ENCODE assay signal across 8 cellular contexts in genomic region chr19:1853295-1854031, GRCh38. TPM values are rescaled to one million over a fixed set of nuclear protein-coding genes. Genes with fewer than 3 reads are reported as not detected.
DNase-seq lines count a peak whose midpoint lies in the region; ATAC-seq and TF ChIP-seq lines count a peak whose summit lies in the region.

No MANE protein-coding gene starts in this region.

- H3K27me3 Mint-ChIP-seq in activated CD8-positive, alpha-beta memory T cell treated with anti-CD3 and anti-CD28 coated beads, Interleukin-2, amount 10 ng/mL, durations not matched to agents 7 days and 5 days, result no peaks in the 10 kb centered on the region
- H3K27me3 Mint-ChIP-seq in endodermal cell (ENCODE audit: insufficient read depth), result no peaks in the 10 kb centered on the region

- H3K4me1 Mint-ChIP-seq in activated CD8-positive, alpha-beta memory T cell treated with anti-CD3 and anti-CD28 coated beads, Interleukin-2, amount 10 ng/mL, durations not matched to agents 7 days and 5 days, result peaks cover 53% of the 10 kb centered on the region
- H3K4me1 Mint-ChIP-seq in endodermal cell, result peaks cover 21% of the 10 kb centered on the region

- H3K9me3 ChIP-seq in NT2/D1 (ENCODE audit: insufficient read depth, low read length) (no peaks in the 10 kb centered on the region), endodermal cell (ENCODE audit: control insufficient read depth, low read length) (no peaks in the 10 kb centered on the region)

- H3K27ac ChIP-seq in endodermal cell (ENCODE audit: low read depth, low read length), result no peak overlapping the region

- H3K27me3 ChIP-seq in NT2/D1 (ENCODE audit: insufficient read depth, insufficient read length) (no peaks in the 10 kb centered on the region), endodermal cell (ENCODE audit: control insufficient read depth, insufficient read depth, low read length, poor library complexity, severe bottlenecking) (no peaks in the 10 kb centered on the region)

- CTCF ChIA-PET in activated CD8-positive, alpha-beta memory T cell treated with anti-CD3 and anti-CD28 coated beads, Interleukin-2, amount 10 ng/mL, durations not matched to agents 7 days and 5 days (lab: Charles Lee), result interaction anchor here (0.7 to 4.8 kb wide), 7 partner anchors 12 to 191 kb away, joined by 3 to 25 read pairs (median 3); no protein-coding TSS in a partner anchor

- no peaks in the 10 kb centered on the region for H3K9me3 Mint-ChIP-seq in activated CD8-positive, alpha-beta memory T cell treated with anti-CD3 and anti-CD28 coated beads, Interleukin-2, amount 10 ng/mL, durations not matched to agents 7 days and 5 days (ENCODE audit: low read depth)
- H3K9me3 Mint-ChIP-seq in endodermal cell, result no peaks in the 10 kb centered on the region

- H3K4me3 Mint-ChIP-seq in activated CD8-positive, alpha-beta memory T cell treated with anti-CD3 and anti-CD28 coated beads, Interleukin-2, amount 10 ng/mL, durations not matched to agents 7 days and 5 days, result peak overlapping the region; percentile 17
- H3K4me3 Mint-ChIP-seq in endodermal cell, result peak overlapping the region; percentile 32

- no peak overlapping the region for H3K4me3 ChIP-seq in NT2/D1 (ENCODE audit: insufficient read length, low read depth)
- H3K4me3 ChIP-seq in endodermal cell (ENCODE audit: low read length), result no peak overlapping the region

- H3K9ac ChIP-seq in NT2/D1 (ENCODE audit: insufficient read length, low read depth) (peak overlapping the region; percentile 81), endodermal cell (ENCODE audit: extremely low read depth, low read length, poor library complexity, severe bottlenecking) (no peak overlapping the region)

- peak; percentile 38 for ATAC-seq in activated CD8-positive, alpha-beta memory T cell treated with anti-CD3 and anti-CD28 coated beads, Interleukin-2, amount 10 ng/mL, durations not matched to agents 7 days and 5 days
- ATAC-seq in HG03342 (IDR thresholded peaks at IDR 0.05; ENCODE audit: unreplicated experiment), result no peak

- no peaks in the 10 kb centered on the region for H3K36me3 Mint-ChIP-seq in activated CD8-positive, alpha-beta memory T cell treated with anti-CD3 and anti-CD28 coated beads, Interleukin-2, amount 10 ng/mL, durations not matched to agents 7 days and 5 days
- H3K36me3 Mint-ChIP-seq in endodermal cell (ENCODE audit: low read depth), result peaks cover 8% of the 10 kb centered on the region

- H3K27ac Mint-ChIP-seq in activated CD8-positive, alpha-beta memory T cell treated with anti-CD3 and anti-CD28 coated beads, Interleukin-2, amount 10 ng/mL, durations not matched to agents 7 days and 5 days, result peak overlapping the region; percentile 92
- H3K27ac Mint-ChIP-seq in endodermal cell, result peak overlapping the region; percentile 91

- H3K4me1 ChIP-seq in NT2/D1 (ENCODE audit: insufficient read depth, insufficient read length), result peaks cover 36% of the 10 kb centered on the region
- peaks cover 16% of the 10 kb centered on the region for H3K4me1 ChIP-seq in endodermal cell (ENCODE audit: control insufficient read depth, insufficient read depth, low read length)

- 40 to 62% methylated on average over 10 to 23 of the region's 27 CpGs for WGBS in endodermal cell (ENCODE audit: insufficient coverage in 1 of 2, insufficient read length in 1 of 2), 2 experiments

- H3K36me3 ChIP-seq in NT2/D1 (ENCODE audit: insufficient read depth, insufficient read length, low read length) (peaks cover 19% of the 10 kb centered on the region), endodermal cell (ENCODE audit: control insufficient read depth, insufficient read depth, low read length) (peaks cover 4% of the 10 kb centered on the region)

- peak; percentile 64 to 75 for DNase-seq in AML-193 (lab: John Stamatoyannopoulos, UW)
- peak; percentile 79 for DNase-seq in H4 (ENCODE audit: low spot score)
- DNase-seq in NT2/D1 (ENCODE audit: low read depth, low spot score), result no peak
- DNase-seq in activated CD8-positive, alpha-beta memory T cell treated with anti-CD3 and anti-CD28 coated beads, Interleukin-2, amount 10 ng/mL, durations not matched to agents 7 days and 5 days, result peak; percentile 93
- peak; percentile 96 for DNase-seq in endodermal cell
- peak; percentile 67 for DNase-seq in myocyte (ENCODE audit: low read depth)
- peak; percentile 50 to 78 (median 68) for DNase-seq in stimulated activated naive CD4-positive, alpha-beta T cell (lab: John Stamatoyannopoulos, UW)

- TF ChIP-seq CTCF in endodermal cell (conservative IDR thresholded peaks at IDR 0.05), result peak; percentile 93

RNA-seq across cellular contexts. Expression of gene REXO1, which starts 5.2 kb away (rescaled TPM):
- 2.3 and 4.2 TPM in 2 replicates for total RNA-seq in H4 (2014; rRNA removed; shearing (Covaris generic))
- 10 to 100 TPM; 58.4 to 68.4 TPM for total RNA-seq in activated CD8-positive, alpha-beta memory T cell treated with anti-CD3 and anti-CD28 coated beads, Interleukin-2, amount 10 ng/mL, durations not matched to agents 7 days and 5 days
- total RNA-seq in endodermal cell (10 to 100 TPM; 51.6 to 56.4 TPM), myocyte (9.0 and 9.4 TPM in 2 replicates)
- 26.5 TPM for polyA plus RNA-seq in endodermal cell (2013, experiment 1 of 2)
- 26.7 TPM for polyA plus RNA-seq in endodermal cell (2013, experiment 2 of 2)
- 18.7 TPM for polyA plus RNA-seq in myocyte (2012)

RNA-seq across cellular contexts. Expression of gene KLF16, which starts 9.9 kb away (rescaled TPM):
- 1.8 and 4.6 TPM in 2 replicates for total RNA-seq in H4 (2014; rRNA removed; shearing (Covaris generic))
- total RNA-seq in activated CD8-positive, alpha-beta memory T cell treated with anti-CD3 and anti-CD28 coated beads, Interleukin-2, amount 10 ng/mL, durations not matched to agents 7 days and 5 days, result 10 to 100 TPM; 22.6 to 28.1 TPM
- total RNA-seq in endodermal cell (10 to 100 TPM; 39.0 to 42.9 TPM), myocyte (8.6 and 9.7 TPM in 2 replicates)
- 19.2 TPM for polyA plus RNA-seq in endodermal cell (2013, experiment 1 of 2)
- polyA plus RNA-seq in endodermal cell (2013, experiment 2 of 2), result 17.1 TPM
- polyA plus RNA-seq in myocyte (2012), result 24.3 TPM

RNA-seq across cellular contexts. Expression of gene ABHD17A, which starts 31.8 kb away (rescaled TPM):
- total RNA-seq in H4 (2014; rRNA removed; shearing (Covaris generic)), result 20.2 and 40.6 TPM in 2 replicates
- 100 to 1,000 TPM; 156 to 189 TPM for total RNA-seq in activated CD8-positive, alpha-beta memory T cell treated with anti-CD3 and anti-CD28 coated beads, Interleukin-2, amount 10 ng/mL, durations not matched to agents 7 days and 5 days
- total RNA-seq in endodermal cell, result 10 to 100 TPM; 50.6 to 52.9 TPM
- polyA plus RNA-seq in endodermal cell (2013, experiment 1 of 2), result 45.1 TPM
- polyA plus RNA-seq in endodermal cell (2013, experiment 2 of 2), result 45.7 TPM
- 106 and 111 TPM in 2 replicates for total RNA-seq in myocyte
- 59.7 TPM for polyA plus RNA-seq in myocyte (2012)

RNA-seq across cellular contexts. Expression of gene ATP8B3, which starts 41.4 kb away (rescaled TPM):
- 3.6 and 7.8 TPM in 2 replicates for total RNA-seq in H4 (2014; rRNA removed; shearing (Covaris generic))
- total RNA-seq in activated CD8-positive, alpha-beta memory T cell treated with anti-CD3 and anti-CD28 coated beads, Interleukin-2, amount 10 ng/mL, durations not matched to agents 7 days and 5 days, result 10 to 100 TPM in 1 of 2 experiments, 1 to 10 TPM in 1; 7.3 to 21.8 TPM
- total RNA-seq in endodermal cell (1 to 10 TPM; 2.3 to 3.4 TPM), myocyte (0.48 and 1.1 TPM in 2 replicates)
- 3.7 TPM for polyA plus RNA-seq in endodermal cell (2013, experiment 1 of 2)
- 3.3 TPM for polyA plus RNA-seq in endodermal cell (2013, experiment 2 of 2)
- polyA plus RNA-seq in myocyte (2012), result 2.0 TPM

RNA-seq across cellular contexts. Expression of gene ADAT3, which starts 51.7 kb away (rescaled TPM):
- 0.93 and 1.0 TPM in 2 replicates for total RNA-seq in H4 (2014; rRNA removed; shearing (Covaris generic))
- total RNA-seq in activated CD8-positive, alpha-beta memory T cell treated with anti-CD3 and anti-CD28 coated beads, Interleukin-2, amount 10 ng/mL, durations not matched to agents 7 days and 5 days, result 10 to 100 TPM in 1 of 2 experiments, 1 to 10 TPM in 1; 9.3 to 11.4 TPM
- total RNA-seq in endodermal cell (10 to 100 TPM in 1 of 2 donors, 1 to 10 TPM in 1; 9.9 to 13.8 TPM), myocyte (4.7 and 5.0 TPM in 2 replicates)
- polyA plus RNA-seq in endodermal cell (2013, experiment 1 of 2), result 4.5 TPM
- polyA plus RNA-seq in endodermal cell (2013, experiment 2 of 2), result 3.1 TPM
- 3.4 TPM for polyA plus RNA-seq in myocyte (2012)
